In the genomic region with DNA sequence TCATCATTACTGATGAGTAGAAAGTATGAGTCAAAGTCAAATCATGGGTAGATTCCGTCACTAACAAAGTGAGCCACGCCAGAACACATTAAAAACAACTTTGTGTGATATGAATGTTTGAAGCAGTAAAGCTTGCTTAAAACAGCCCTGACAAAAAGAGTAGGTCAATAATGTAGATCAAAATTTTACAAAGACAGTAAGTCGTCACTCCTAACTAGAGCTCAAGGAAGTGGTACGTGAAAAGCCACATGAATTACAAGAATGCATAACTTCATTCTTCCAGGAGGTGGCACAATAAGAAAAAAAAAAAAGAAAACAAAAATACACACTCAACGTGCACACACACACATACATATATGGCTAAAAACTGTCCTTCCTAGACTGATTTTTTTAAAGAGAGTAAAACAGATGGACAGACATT, we compare ENCODE assay signal across 8 cellular contexts.
A peak's percentile ranks its signal among the peaks of the same experiment; 100 is the strongest.
DNase-seq lines count a peak whose midpoint lies in the region; ATAC-seq, FAIRE-seq and TF ChIP-seq lines count a peak whose summit lies in the region.

No MANE protein-coding gene starts in this region.

- RAD21 ChIA-PET in GM12878 (lab: Charles Lee; ENCODE audit: unreplicated experiment): interaction anchor here (0.5 to 3.2 kb wide), 15 partner anchors 10 to 1317 kb away, joined by 3 to 54 read pairs (median 4); no protein-coding TSS in a partner anchor

- H3K27me3 ChIP-seq in BE2C: no peaks in the 10 kb centered on the region
- no peaks in the 10 kb centered on the region for H3K27me3 ChIP-seq in GM12878 (replicated peaks in 1 of 2; ENCODE audit: control insufficient read depth in 2 of 2, insufficient read depth in 2 of 2, low read length in 1 of 2)

- ATAC-seq in GM18499 (IDR thresholded peaks at IDR 0.05; ENCODE audit: insufficient read depth, unreplicated experiment): peak; percentile 91
- peak; percentile 81 for ATAC-seq in HG02852 (IDR thresholded peaks at IDR 0.05; ENCODE audit: unreplicated experiment)
- peak; percentile 90 for ATAC-seq in GM12878
- ATAC-seq in mucosa of descending colon: peak; percentile 74

- no peak for TF ChIP-seq POLR2A in GM12878 (IDR thresholded peaks at IDR 0.05; ENCODE audit: low read depth, low read length)

- H3K36me3 ChIP-seq in BE2C: 0 out of 2 replicates have a peak, but pooled peaks cover 3% of the 10 kb centered on the region
- no peaks in the 10 kb centered on the region for H3K36me3 ChIP-seq in GM12878 (ENCODE audit: control insufficient read depth in 2 of 2, insufficient read depth in 2 of 2, low read length in 1 of 2)
- H3K36me3 ChIP-seq in mucosa of descending colon (ENCODE audit: low read depth): no peaks in the 10 kb centered on the region

- no TSS peak for BruUV-seq in GM12878 (replicated peaks; lab: Mats Ljungman, UMichigan)

- CTCF ChIA-PET in GM12878 (lab: Yijun Ruan, JAX): interaction anchor here (0.6 to 5.9 kb wide), 33 partner anchors 8 to 1303 kb away, joined by 3 to 101 read pairs (median 3); a partner anchor contains a TSS

- 29% methylated on average over 5 of the region's 5 CpGs for WGBS in GM12878 (ENCODE audit: insufficient coverage, insufficient replicate concordance, low lambda C conversion rate, missing lambda C conversion rate)

- H2AFZ ChIP-seq in GM12878 (ENCODE audit: control insufficient read depth, low read depth, low read length): peak overlapping the region; percentile 88

- peak; percentile 34; the same call in 1 of the 2 replicates for TF ChIP-seq RAD21 in GM12878 (IDR thresholded peaks at IDR 0.05; ENCODE audit: insufficient read depth, low read depth, low read length)

- H3K4me3 ChIP-seq in BE2C (ENCODE audit: low read depth, low read length) (no peak overlapping the region), GM12878 (no peak overlapping the region), mucosa of descending colon (no peak overlapping the region)

- H3K79me2 ChIP-seq in GM12878 (ENCODE audit: control insufficient read depth, insufficient read depth, low read length): no peaks in the 10 kb centered on the region

- H3K27ac ChIP-seq in GM12878 (ENCODE audit: control insufficient read depth, insufficient read depth): no peak overlapping the region

- SMC1A ChIA-PET in GM12878 (lab: Charles Lee; ENCODE audit: uncharacterized antibody, unreplicated experiment): interaction anchor here (0.6 to 3.3 kb wide), 19 partner anchors 9 to 594 kb away, joined by 3 to 41 read pairs (median 4); a partner anchor contains a TSS

- in situ Hi-C loops in GM12878 (cut with MboI): no loop called here

- POLR2A ChIA-PET in GM12878 (lab: Charles Lee): interaction anchor here (0.6 to 1.0 kb wide), 3 partner anchors 21 to 285 kb away, joined by 3 read pairs; a partner anchor contains a TSS

- no peak overlapping the region for H3K9ac ChIP-seq in GM12878 (ENCODE audit: control insufficient read depth, insufficient read depth, low read length)

- DNase-seq in BE2C: no peak
- peak; percentile 22 for DNase-seq in NCI-H226
- DNase-seq in GM12878 (ENCODE audit: low read depth, low spot score): no peak
- no peak for DNase-seq in mucosa of descending colon
- DNase-seq in T1000 (lab: John Stamatoyannopoulos, UW): no peak
- no peak for DNase-seq in stimulated activated CD8-positive, alpha-beta memory T cell treated with anti-CD3 and anti-CD28 coated beads, Interleukin-4, amount 100 ng/mL, for 48 hours

- no peak for TF ChIP-seq EP300 in GM12878 (IDR thresholded peaks at IDR 0.05; ENCODE audit: borderline replicate concordance in 1 of 2, control insufficient read depth in 1 of 2, low read depth in 2 of 2, low read length in 2 of 2)

- H4K20me1 ChIP-seq in GM12878 (ENCODE audit: control insufficient read depth, insufficient read depth): no peaks in the 10 kb centered on the region

- TF ChIP-seq CTCF in BE2C (IDR thresholded peaks at IDR 0.05; ENCODE audit: low read depth, low read length) (peak; percentile 50), GM12878 (IDR thresholded peaks at IDR 0.05 in 2 of 3, conservative IDR thresholded peaks at IDR 0.05 in 1 of 3; ENCODE audit: control insufficient read depth in 2 of 3, extremely low read depth in 1 of 3, insufficient read depth in 1 of 3, low read depth in 3 of 3, low read length in 3 of 3) (peak; percentile 30 to 46 (median 41); a peak in 4 of 6 replicates), mucosa of descending colon (IDR thresholded peaks at IDR 0.05) (no peak)

- no peaks in the 10 kb centered on the region for H3K9me3 ChIP-seq in BE2C
- H3K9me3 ChIP-seq in GM12878 (replicated peaks; ENCODE audit: control insufficient read depth, insufficient read depth, low read length): no peaks in the 10 kb centered on the region
- no peaks in the 10 kb centered on the region for H3K9me3 ChIP-seq in mucosa of descending colon

- H3K4me2 ChIP-seq in GM12878 (ENCODE audit: control insufficient read depth, insufficient read depth): peak overlapping the region; percentile 34; the same call in 1 of the 2 replicates

- H3K4me1 ChIP-seq in BE2C (peaks cover 9% of the 10 kb centered on the region), GM12878 (ENCODE audit: control insufficient read depth, insufficient read depth, low read length) (peaks cover 3% of the 10 kb centered on the region; the same call in 1 of the 2 replicates), mucosa of descending colon (ENCODE audit: low read depth) (no peaks in the 10 kb centered on the region)

- intact Hi-C loops in GM12878 (cut with micrococcal nuclease; ENCODE audit: unreplicated experiment): loop anchor here (2.0 kb wide), 1 partner anchor 289 kb away; no protein-coding TSS in a partner anchor
- intact Hi-C loops in mucosa of descending colon (cut with DNase I, micrococcal nuclease): no loop called here

- FAIRE-seq in GM12878 (lab: Jason Lieb, UNC): peak; percentile 89

TF ChIP-seq in GM12878, 131 proteins besides CTCF, POLR2A, EP300 and RAD21:
- TF ChIP-seq SREBF2 (IDR thresholded peaks at IDR 0.05; ENCODE audit: low read length): no peak
- no peak for TF ChIP-seq TCF3 (IDR thresholded peaks at IDR 0.05; ENCODE audit: borderline replicate concordance, insufficient read depth, low read depth, low read length)
- TF ChIP-seq CREM (IDR thresholded peaks at IDR 0.05; ENCODE audit: low read depth): peak; percentile 15; the same call in 1 of the 2 replicates
- TF ChIP-seq MYC (IDR thresholded peaks at IDR 0.05; ENCODE audit: insufficient read depth, insufficient read length, insufficient replicate concordance, low read length, severe bottlenecking): no peak
- TF ChIP-seq ZNF622 (IDR thresholded peaks at IDR 0.05): no peak
- no peak for TF ChIP-seq GATAD2B (conservative IDR thresholded peaks at IDR 0.05; ENCODE audit: low read depth)
- no peak for TF ChIP-seq SUZ12 (IDR thresholded peaks at IDR 0.05; ENCODE audit: unreplicated experiment)
- TF ChIP-seq MXI1 (IDR thresholded peaks at IDR 0.05; ENCODE audit: low read depth, low read length): no peak
- no peak for TF ChIP-seq ETV6 (conservative IDR thresholded peaks at IDR 0.05 in 1 of 2, IDR thresholded peaks at IDR 0.05 in 1 of 2; ENCODE audit: borderline replicate concordance in 1 of 2, low read depth in 1 of 2)
- peak; percentile 47; the same call in 1 of the 2 replicates for TF ChIP-seq SMC3 (IDR thresholded peaks at IDR 0.05; ENCODE audit: borderline replicate concordance, low read length)
- peak; percentile 74 for TF ChIP-seq ZNF384 (IDR thresholded peaks at IDR 0.05; ENCODE audit: borderline replicate concordance, low read depth, low read length)
- no peak for TF ChIP-seq IKZF1 (conservative IDR thresholded peaks at IDR 0.05)
- TF ChIP-seq, protein P1, sequence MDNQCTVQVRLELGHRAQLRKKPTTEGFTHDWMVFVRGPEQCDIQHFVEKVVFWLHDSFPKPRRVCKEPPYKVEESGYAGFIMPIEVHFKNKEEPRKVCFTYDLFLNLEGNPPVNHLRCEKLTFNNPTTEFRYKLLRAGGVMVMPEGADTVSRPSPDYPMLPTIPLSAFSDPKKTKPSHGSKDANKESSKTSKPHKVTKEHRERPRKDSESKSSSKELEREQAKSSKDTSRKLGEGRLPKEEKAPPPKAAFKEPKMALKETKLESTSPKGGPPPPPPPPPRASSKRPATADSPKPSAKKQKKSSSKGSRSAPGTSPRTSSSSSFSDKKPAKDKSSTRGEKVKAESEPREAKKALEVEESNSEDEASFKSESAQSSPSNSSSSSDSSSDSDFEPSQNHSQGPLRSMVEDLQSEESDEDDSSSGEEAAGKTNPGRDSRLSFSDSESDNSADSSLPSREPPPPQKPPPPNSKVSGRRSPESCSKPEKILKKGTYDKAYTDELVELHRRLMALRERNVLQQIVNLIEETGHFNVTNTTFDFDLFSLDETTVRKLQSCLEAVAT (IDR thresholded peaks at IDR 0.05): peak; percentile 48; the same call in 1 of the 2 replicates
- TF ChIP-seq, protein P2, sequence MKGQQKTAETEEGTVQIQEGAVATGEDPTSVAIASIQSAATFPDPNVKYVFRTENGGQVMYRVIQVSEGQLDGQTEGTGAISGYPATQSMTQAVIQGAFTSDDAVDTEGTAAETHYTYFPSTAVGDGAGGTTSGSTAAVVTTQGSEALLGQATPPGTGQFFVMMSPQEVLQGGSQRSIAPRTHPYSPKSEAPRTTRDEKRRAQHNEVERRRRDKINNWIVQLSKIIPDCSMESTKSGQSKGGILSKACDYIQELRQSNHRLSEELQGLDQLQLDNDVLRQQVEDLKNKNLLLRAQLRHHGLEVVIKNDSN (IDR thresholded peaks at IDR 0.05; ENCODE audit: borderline replicate concordance, extremely low read length, insufficient read depth, low read depth, low read length): no peak
- peak; percentile 16; the same call in 1 of the 2 replicates for TF ChIP-seq RUNX3 (IDR thresholded peaks at IDR 0.05; ENCODE audit: low read length)
